Comparison of ENCODE assay signal across 1 cellular context in genomic region chr19:8352845-8353244, GRCh38. TPM values are rescaled to one million over a fixed set of nuclear protein-coding genes. Genes with fewer than 3 reads are reported as not detected.
"Had no signal": no experiment of that assay in that cellular context is flagged by ENCODE, and none has a peak within 500 bp of the region (broad histone marks: within the 10 kb centered on the region; RNA-seq: fewer than 3 reads in every experiment).

No MANE protein-coding gene starts in this region.

RNA-seq across cellular contexts. Expression of gene ANGPTL4, which starts 11.1 kb away (rescaled TPM):
- polyA plus RNA-seq: immature natural killer cell had no signal
